In the genomic region with DNA sequence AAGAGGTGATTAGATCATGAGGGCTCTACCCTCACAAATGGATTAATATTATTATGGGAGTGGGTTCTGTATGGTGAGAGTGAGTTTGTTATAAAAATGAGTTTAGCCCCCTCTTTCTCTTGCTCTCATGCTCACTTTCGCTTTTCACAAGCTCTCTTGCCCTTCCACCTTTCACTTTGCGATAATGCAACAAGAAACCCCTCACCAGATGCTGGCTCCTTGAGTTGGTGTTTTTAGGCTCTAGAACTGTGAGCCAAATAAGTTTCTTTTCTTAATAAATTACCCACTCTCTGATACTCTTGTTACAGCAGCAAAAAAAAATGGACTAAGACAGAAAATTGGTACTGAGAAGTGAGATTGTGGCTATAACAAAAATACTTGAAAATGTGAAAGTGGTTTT, we compare ENCODE assay signal across 18 cellular contexts.
A peak's percentile ranks its signal among the peaks of the same experiment; 100 is the strongest.
DNase-seq lines count a peak whose midpoint lies in the region; ATAC-seq, FAIRE-seq and TF ChIP-seq lines count a peak whose summit lies in the region.
"Had no signal": no experiment of that assay in that cellular context is flagged by ENCODE, and none has a peak within 500 bp of the region (broad histone marks: within the 10 kb centered on the region; RNA-seq: fewer than 3 reads in every experiment).

No MANE protein-coding gene starts in this region.

- TF ChIP-seq EP300 in GM12878 (IDR thresholded peaks at IDR 0.05; ENCODE audit: borderline replicate concordance in 1 of 2, control insufficient read depth in 1 of 2, low read depth in 2 of 2, low read length in 2 of 2) (no peak), SK-N-SH (IDR thresholded peaks at IDR 0.05; ENCODE audit: borderline replicate concordance in 1 of 2, low read depth in 1 of 2, low read length in 1 of 2) (no peak)

- H2AFZ ChIP-seq in DND-41 (ENCODE audit: low read depth, low read length) (peak overlapping the region; percentile 63), GM12878 (ENCODE audit: control insufficient read depth, low read depth, low read length) (peak overlapping the region; percentile 15; the same call in 1 of the 2 replicates), SK-N-SH (ENCODE audit: low read depth) (no peak overlapping the region)
- H2AFZ ChIP-seq: GM23338 had no signal

- POLR2A ChIA-PET in GM12878 (lab: Charles Lee) (interaction anchor here (1.4 kb wide), 1 partner anchor 9 kb away, joined by 3 read pairs; no protein-coding TSS in a partner anchor), SK-N-SH (lab: Yijun Ruan, JAX) (no interaction called here)

- H3K4me3 ChIP-seq in DND-41 (ENCODE audit: low read depth in 1 of 2, low read length in 2 of 2) (peak overlapping the region in 1 of 2 experiments; percentile 46; a peak in 2 of 4 replicates), GM12878 (no peak overlapping the region), SK-N-SH (ENCODE audit: low read depth in 2 of 2, low read length in 1 of 2) (no peak overlapping the region)
- H3K4me3 ChIP-seq: BLaER1, GM23338 had no signal

- intact Hi-C loops in GM12878 (cut with micrococcal nuclease; ENCODE audit: unreplicated experiment): no loop called here
- intact Hi-C loops in posterior cingulate gyrus (cut with DNase I): no loop called here

- H3K27ac ChIP-seq in DND-41 (ENCODE audit: low read length): peak overlapping the region; percentile 87
- peak overlapping the region; percentile 43; the same call in 1 of the 2 replicates for H3K27ac ChIP-seq in GM12878 (ENCODE audit: control insufficient read depth, insufficient read depth)
- H3K27ac ChIP-seq in SK-N-SH (ENCODE audit: low read depth in 2 of 2, low read length in 1 of 2): no peak overlapping the region
- H3K27ac ChIP-seq: BLaER1, KMS-11 had no signal

- CTCF ChIA-PET in GM12878 (lab: Yijun Ruan, JAX): interaction anchor here (0.7 to 1.4 kb wide), 9 partner anchors 8 to 676 kb away, joined by 3 to 5 read pairs (median 3); no protein-coding TSS in a partner anchor
- CTCF ChIA-PET in SK-N-SH (lab: Yijun Ruan, JAX): no interaction called here
- CTCF ChIA-PET in activated CD8-positive, alpha-beta memory T cell treated with anti-CD3 and anti-CD28 coated beads, Interleukin-2, amount 10 ng/mL, durations not matched to agents 7 days and 5 days (lab: Charles Lee): interaction anchor here (0.7 to 1.0 kb wide), 2 partner anchors 10 to 811 kb away, joined by 3 read pairs; no protein-coding TSS in a partner anchor

- H3K27me3 Mint-ChIP-seq in activated CD8-positive, alpha-beta memory T cell treated with anti-CD3 and anti-CD28 coated beads, Interleukin-2, amount 10 ng/mL, durations not matched to agents 7 days and 5 days: no peaks in the 10 kb centered on the region
- H3K27me3 Mint-ChIP-seq: CD4-positive, alpha-beta memory T cell had no signal

- peak overlapping the region; percentile 48 for H3K9ac ChIP-seq in DND-41 (ENCODE audit: low read depth, low read length)
- no peak overlapping the region for H3K9ac ChIP-seq in GM12878 (ENCODE audit: control insufficient read depth, insufficient read depth, low read length)
- H3K9ac ChIP-seq in SK-N-SH: no peak overlapping the region
- H3K9ac ChIP-seq: BLaER1, KMS-11 had no signal

- DNase-seq in DND-41 (peak; percentile 58), GM12878 (ENCODE audit: low read depth, low spot score) (no peak), posterior cingulate gyrus (no peak), SK-N-SH (no peak)
- no peak for DNase-seq in activated CD8-positive, alpha-beta memory T cell treated with anti-CD3 and anti-CD28 coated beads, Interleukin-2, amount 10 ng/mL, durations not matched to agents 7 days and 5 days
- DNase-seq: 8988T; CD4-positive, alpha-beta memory T cell; DMS153; DMS79; GF-D8; H7 had no signal

- H3K27me3 ChIP-seq in DND-41 (ENCODE audit: insufficient read depth, low read length, poor library complexity): no peaks in the 10 kb centered on the region
- no peaks in the 10 kb centered on the region for H3K27me3 ChIP-seq in GM12878 (replicated peaks in 1 of 2; ENCODE audit: control insufficient read depth in 2 of 2, insufficient read depth in 2 of 2, low read length in 1 of 2)
- no peaks in the 10 kb centered on the region for H3K27me3 ChIP-seq in SK-N-SH (ENCODE audit: insufficient read depth)
- H3K27me3 ChIP-seq: BLaER1 had no signal

- FAIRE-seq in GM12878 (lab: Jason Lieb, UNC): peak; percentile 84

- peaks cover 12% of the 10 kb centered on the region for H3K4me1 Mint-ChIP-seq in activated CD8-positive, alpha-beta memory T cell treated with anti-CD3 and anti-CD28 coated beads, Interleukin-2, amount 10 ng/mL, durations not matched to agents 7 days and 5 days
- H3K4me1 Mint-ChIP-seq: GM23338 had no signal

- no peak for TF ChIP-seq RAD21 in GM12878 (IDR thresholded peaks at IDR 0.05; ENCODE audit: insufficient read depth, low read depth, low read length)
- no peak for TF ChIP-seq RAD21 in SK-N-SH (IDR thresholded peaks at IDR 0.05; ENCODE audit: low read length)

- RAD21 ChIA-PET in GM12878 (lab: Charles Lee; ENCODE audit: unreplicated experiment): interaction anchor here (1.0 kb wide), 1 partner anchor 10 kb away, joined by 4 read pairs; no protein-coding TSS in a partner anchor

- in situ Hi-C loops in GM12878 (cut with MboI): no loop called here

- TF ChIP-seq CTCF in DND-41 (IDR thresholded peaks at IDR 0.05; ENCODE audit: borderline replicate concordance, extremely low read depth, low read length, poor library complexity, severe bottlenecking): no peak
- no peak for TF ChIP-seq CTCF in GM12878 (IDR thresholded peaks at IDR 0.05 in 2 of 3, conservative IDR thresholded peaks at IDR 0.05 in 1 of 3; ENCODE audit: control insufficient read depth in 2 of 3, extremely low read depth in 1 of 3, insufficient read depth in 1 of 3, low read depth in 3 of 3, low read length in 3 of 3)
- no peak for TF ChIP-seq CTCF in SK-N-SH (IDR thresholded peaks at IDR 0.05)

- TF ChIP-seq POLR2A in GM12878 (IDR thresholded peaks at IDR 0.05; ENCODE audit: low read depth, low read length): no peak

- ATAC-seq in DND-41 (ENCODE audit: insufficient read depth, low read depth) (peak; percentile 76), GM18868 (IDR thresholded peaks at IDR 0.05; ENCODE audit: unreplicated experiment) (peak; percentile 70), HG03432 (IDR thresholded peaks at IDR 0.05; ENCODE audit: unreplicated experiment) (peak; percentile 49), GM12878 (peak; percentile 50)
- ATAC-seq in activated CD8-positive, alpha-beta memory T cell treated with anti-CD3 and anti-CD28 coated beads, Interleukin-2, amount 10 ng/mL, durations not matched to agents 7 days and 5 days: no peak
- ATAC-seq: GM23338, HCT116 had no signal

- WGBS in GM12878 (ENCODE audit: insufficient coverage, insufficient replicate concordance, low lambda C conversion rate, missing lambda C conversion rate): 48% methylated on average over 2 of the region's 2 CpGs
- 98% methylated on average over 2 of the region's 2 CpGs for WGBS in SK-N-SH (ENCODE audit: low lambda C conversion rate)

- H3K36me3 ChIP-seq in DND-41 (ENCODE audit: insufficient read depth, low read length): peaks cover 14% of the 10 kb centered on the region
- H3K36me3 ChIP-seq in GM12878 (ENCODE audit: control insufficient read depth in 2 of 2, insufficient read depth in 2 of 2, low read length in 1 of 2): no peaks in the 10 kb centered on the region
- H3K36me3 ChIP-seq in SK-N-SH (replicated peaks in 1 of 2; ENCODE audit: control insufficient read depth in 1 of 2, insufficient read depth in 2 of 2, low read length in 1 of 2): peaks cover 4 to 15% of the 10 kb centered on the region in 2 experiments

- H3K4me2 ChIP-seq in DND-41 (ENCODE audit: insufficient read depth, low read length) (peak overlapping the region; percentile 64), GM12878 (ENCODE audit: control insufficient read depth, insufficient read depth) (peak overlapping the region; percentile 73), SK-N-SH (no peak overlapping the region)
- H3K4me2 ChIP-seq: BLaER1, GM23338, KMS-11 had no signal

- H3K27ac Mint-ChIP-seq in activated CD8-positive, alpha-beta memory T cell treated with anti-CD3 and anti-CD28 coated beads, Interleukin-2, amount 10 ng/mL, durations not matched to agents 7 days and 5 days: no peak overlapping the region
- H3K27ac Mint-ChIP-seq: CD14-positive monocyte; CD4-positive, alpha-beta memory T cell; GM23338 had no signal

- no peaks in the 10 kb centered on the region for H3K9me2 ChIP-seq in SK-N-SH

- H3K9me3 ChIP-seq in DND-41 (ENCODE audit: insufficient read depth, low read length, severe bottlenecking) (peaks cover 17% of the 10 kb centered on the region), GM12878 (replicated peaks; ENCODE audit: control insufficient read depth, insufficient read depth, low read length) (no peaks in the 10 kb centered on the region; the same call in 2 of the 3 replicates), SK-N-SH (no peaks in the 10 kb centered on the region)

- H3K79me2 ChIP-seq in DND-41 (ENCODE audit: insufficient read depth, low read length): peaks cover 32% of the 10 kb centered on the region
- H3K79me2 ChIP-seq in GM12878 (ENCODE audit: control insufficient read depth, insufficient read depth, low read length): no peaks in the 10 kb centered on the region
- H3K79me2 ChIP-seq in SK-N-SH (ENCODE audit: insufficient read depth): peaks cover 32% of the 10 kb centered on the region

- SMC1A ChIA-PET in GM12878 (lab: Charles Lee; ENCODE audit: uncharacterized antibody, unreplicated experiment): interaction anchor here (0.6 to 2.8 kb wide), 3 partner anchors 11 to 23 kb away, joined by 3 to 10 read pairs (median 4); no protein-coding TSS in a partner anchor

- no peak overlapping the region for H3K4me3 Mint-ChIP-seq in activated CD8-positive, alpha-beta memory T cell treated with anti-CD3 and anti-CD28 coated beads, Interleukin-2, amount 10 ng/mL, durations not matched to agents 7 days and 5 days
- H3K4me3 Mint-ChIP-seq: CD14-positive monocyte; CD4-positive, alpha-beta memory T cell; GM23338 had no signal

- H4K20me1 ChIP-seq in DND-41 (ENCODE audit: insufficient read depth, low read length) (no peaks in the 10 kb centered on the region), GM12878 (ENCODE audit: control insufficient read depth, insufficient read depth) (no peaks in the 10 kb centered on the region), SK-N-SH (ENCODE audit: insufficient read depth) (no peaks in the 10 kb centered on the region)
- H4K20me1 ChIP-seq: BLaER1 had no signal

- BruUV-seq in GM12878 (replicated peaks; lab: Mats Ljungman, UMichigan): no TSS peak

- H3K4me1 ChIP-seq in DND-41 (ENCODE audit: insufficient read depth, low read length) (peaks cover 79% of the 10 kb centered on the region), GM12878 (ENCODE audit: control insufficient read depth, insufficient read depth, low read length) (peaks cover 3% of the 10 kb centered on the region; the same call in 1 of the 2 replicates), SK-N-SH (ENCODE audit: control insufficient read depth in 1 of 2, insufficient read depth in 2 of 2, low read depth in 1 of 2, low read length in 1 of 2) (peaks cover 0 to 3% of the 10 kb centered on the region in 2 experiments; a peak in 1 of 4 replicates)

- H3K36me3 Mint-ChIP-seq in activated CD8-positive, alpha-beta memory T cell treated with anti-CD3 and anti-CD28 coated beads, Interleukin-2, amount 10 ng/mL, durations not matched to agents 7 days and 5 days: peaks cover 23% of the 10 kb centered on the region

- no peaks in the 10 kb centered on the region for H3F3A ChIP-seq in SK-N-SH (replicated peaks; ENCODE audit: insufficient read depth)

- H3K9me3 Mint-ChIP-seq in activated CD8-positive, alpha-beta memory T cell treated with anti-CD3 and anti-CD28 coated beads, Interleukin-2, amount 10 ng/mL, durations not matched to agents 7 days and 5 days (ENCODE audit: low read depth): peaks cover 7% of the 10 kb centered on the region
- H3K9me3 Mint-ChIP-seq: GM23338 had no signal

Comparison
In these comparisons a context has a peak if more than half of its experiments do, and no peak if none do; other contexts are left out.
1. H3K27ac ChIP-seq: peak in DND-41 (single experiment) and GM12878 (single experiment); none in SK-N-SH (0 of 2).